15 cellular contexts compared by ENCODE assay signal in genomic region chr2:214706986-214707385, GRCh38.
DNase-seq lines count a peak whose midpoint lies in the region; ATAC-seq, FAIRE-seq and TF ChIP-seq lines count a peak whose summit lies in the region.
"Had no signal": no experiment of that assay in that cellular context is flagged by ENCODE, and none has a peak within 500 bp of the region (broad histone marks: within the 10 kb centered on the region; RNA-seq: fewer than 3 reads in every experiment).

No MANE protein-coding gene starts in this region.

- TF ChIP-seq POLR2A in body of pancreas (IDR thresholded peaks at IDR 0.05) (no peak), testis (IDR thresholded peaks at IDR 0.05) (no peak), GM12892 (IDR thresholded peaks at IDR 0.05; ENCODE audit: low read depth, low read length) (no peak)

- no peaks in the 10 kb centered on the region for H3K4me1 ChIP-seq in cardiac muscle cell (ENCODE audit: low read depth)
- peaks cover 0 to 5% of the 10 kb centered on the region in 2 donors for H3K4me1 ChIP-seq in right atrium auricular region
- H3K4me1 ChIP-seq in body of pancreas = peaks cover 12% of the 10 kb centered on the region
- H3K4me1 ChIP-seq in testis = no peaks in the 10 kb centered on the region
- H3K4me1 ChIP-seq: SJSA1, thyroid gland had no signal

- DNase-seq in cardiac muscle cell (ENCODE audit: low read depth in 1 of 2, low spot score in 1 of 2) = peak; percentile 39 to 58
- DNase-seq in right atrium auricular region (ENCODE audit: low spot score) = no peak
- DNase-seq in body of pancreas = peak; percentile 38 to 68 (median 50)
- DNase-seq in left lobe of liver (ENCODE audit: low spot score) = peak; percentile 67
- DNase-seq in testis = peak; percentile 61
- no peak for DNase-seq in activated CD4-positive, alpha-beta T cell treated with anti-CD3 and anti-CD28 coated beads, Interleukin-2, amount 50 U/mL, for 1 hour
- no peak for DNase-seq in NCI-H1694 (lab: John Stamatoyannopoulos, UW)
- DNase-seq in GM12892 (ENCODE audit: insufficient read length) = no peak
- DNase-seq: activated CD4-positive, alpha-beta memory T cell treated with anti-CD3 and anti-CD28 coated beads, Interleukin-2, amount 10 ng/mL, durations not matched to agents 7 days and 5 days; immature natural killer cell; Kasumi-1; NCI-H2029 treated with DMSO at 0.1 percent for 48 hours had no signal

- no peak overlapping the region for H3K4me3 ChIP-seq in cardiac muscle cell
- no peak overlapping the region for H3K4me3 ChIP-seq in right atrium auricular region
- H3K4me3 ChIP-seq in body of pancreas = no peak overlapping the region
- no peak overlapping the region for H3K4me3 ChIP-seq in testis
- H3K4me3 ChIP-seq: SJSA1, thyroid gland had no signal

- H3K36me3 ChIP-seq in cardiac muscle cell (no peaks in the 10 kb centered on the region), right atrium auricular region (no peaks in the 10 kb centered on the region), body of pancreas (replicated peaks in 1 of 2; ENCODE audit: insufficient read depth in 1 of 2, low read depth in 2 of 2) (no peaks in the 10 kb centered on the region), testis (ENCODE audit: low read depth, missing control alignments) (no peaks in the 10 kb centered on the region)
- H3K36me3 ChIP-seq: SJSA1, thyroid gland had no signal

- H3K27ac ChIP-seq in cardiac muscle cell (no peak overlapping the region), right atrium auricular region (no peak overlapping the region), body of pancreas (no peak overlapping the region), testis (no peak overlapping the region)
- H3K27ac ChIP-seq: SJSA1, thyroid gland had no signal

- H3K9me3 ChIP-seq in cardiac muscle cell (ENCODE audit: low read depth) (no peaks in the 10 kb centered on the region), right atrium auricular region (no peaks in the 10 kb centered on the region), body of pancreas (no peaks in the 10 kb centered on the region), testis (no peaks in the 10 kb centered on the region)
- H3K9me3 ChIP-seq: SJSA1, thyroid gland had no signal

- ATAC-seq in body of pancreas = peak; percentile 86
- peak; percentile 97 for ATAC-seq in left lobe of liver

- intact Hi-C loops in body of pancreas (cut with DNase I) (no loop called here), testis (cut with DNase I; ENCODE audit: low total_unique reads) (no loop called here)

- H3K27me3 ChIP-seq in cardiac muscle cell (no peaks in the 10 kb centered on the region), right atrium auricular region (no peaks in the 10 kb centered on the region), body of pancreas (no peaks in the 10 kb centered on the region), testis (no peaks in the 10 kb centered on the region)
- H3K27me3 ChIP-seq: SJSA1, thyroid gland had no signal

- TF ChIP-seq CTCF in cardiac muscle cell (IDR thresholded peaks at IDR 0.05; ENCODE audit: low read depth, low read length) = no peak
- TF ChIP-seq CTCF in right atrium auricular region (IDR thresholded peaks at IDR 0.05) = no peak
- no peak for TF ChIP-seq CTCF in body of pancreas (IDR thresholded peaks at IDR 0.05)
- TF ChIP-seq CTCF in testis (IDR thresholded peaks at IDR 0.05) = no peak

- 7 to 15% methylated on average over 2 of the region's 2 CpGs for WGBS in body of pancreas, 2 donors
- WGBS in testis, 2 donors = 35 to 51% methylated on average over 2 of the region's 2 CpGs

- no peak for FAIRE-seq in GM12892 (lab: Jason Lieb, UNC)
- FAIRE-seq: H54 had no signal

Comparison
In these comparisons a context has a peak if more than half of its experiments do, and no peak if none do; other contexts are left out.
1. DNase-seq: peak in cardiac muscle cell (2 of 2), body of pancreas (4 of 4), left lobe of liver (single experiment) and testis (single experiment); none in right atrium auricular region (single experiment), activated CD4-positive, alpha-beta T cell treated with anti-CD3 and anti-CD28 coated beads, Interleukin-2, amount 50 U/mL, for 1 hour (single experiment), NCI-H1694 (single experiment) and GM12892 (single experiment).